In genomic region chr18:79962835-79963657, GRCh38 we compare ENCODE assay signal across 8 cellular contexts. TPM values are rescaled to one million over a fixed set of nuclear protein-coding genes. Genes with fewer than 3 reads are reported as not detected.
A peak's percentile ranks its signal among the peaks of the same experiment; 100 is the strongest.
DNase-seq lines count a peak whose midpoint lies in the region; ATAC-seq and TF ChIP-seq lines count a peak whose summit lies in the region.

No MANE protein-coding gene starts in this region.

- ATAC-seq in GM18858 (IDR thresholded peaks at IDR 0.05; ENCODE audit: unreplicated experiment) (peak; percentile 65), HG02973 (IDR thresholded peaks at IDR 0.05; ENCODE audit: unreplicated experiment) (peak; percentile 37)

- no peak for TF ChIP-seq EP300 in sigmoid colon (IDR thresholded peaks at IDR 0.05)

- H3K27me3 ChIP-seq in sigmoid colon (peaks cover 0 to 39% (median 3%) of the 10 kb centered on the region in 3 donors), MM.1S (replicated peaks; ENCODE audit: insufficient read depth, low read length) (peaks cover 6% of the 10 kb centered on the region; the same call in 1 of the 2 replicates)

- H3K9me3 ChIP-seq in sigmoid colon: no peaks in the 10 kb centered on the region
- no peaks in the 10 kb centered on the region for H3K9me3 ChIP-seq in MM.1S (replicated peaks; ENCODE audit: insufficient read depth, low read length)

- H3K79me2 ChIP-seq in MM.1S (ENCODE audit: low read length): no peaks in the 10 kb centered on the region

- H3K9ac ChIP-seq in MM.1S (ENCODE audit: low read length): no peak overlapping the region

- no peak overlapping the region for H2AFZ ChIP-seq in MM.1S (ENCODE audit: low read length)

- TF ChIP-seq CTCF in sigmoid colon (IDR thresholded peaks at IDR 0.05) (no peak), MM.1S (IDR thresholded peaks at IDR 0.05; ENCODE audit: low read length) (no peak)

- H3K27ac ChIP-seq in sigmoid colon (no peak overlapping the region), MM.1S (ENCODE audit: low read length) (no peak overlapping the region)

- H3K4me1 ChIP-seq in sigmoid colon (peaks cover 0 to 19% (median 11%) of the 10 kb centered on the region in 4 donors), MM.1S (ENCODE audit: low read length) (no peaks in the 10 kb centered on the region)

- H3K4me2 ChIP-seq in MM.1S (ENCODE audit: low read depth, low read length): no peak overlapping the region

- H4K20me1 ChIP-seq in MM.1S (ENCODE audit: insufficient read depth, low read length): no peaks in the 10 kb centered on the region

- no peaks in the 10 kb centered on the region for H3F3A ChIP-seq in MM.1S (ENCODE audit: insufficient read depth, low read length)

- DNase-seq in activated CD8-positive, alpha-beta memory T cell treated with anti-CD3 and anti-CD28 coated beads, Interleukin-2, amount 50 U/mL, for 24 hours (ENCODE audit: extremely low read depth): peak; percentile 26
- DNase-seq in sigmoid colon: peak; percentile 43
- DNase-seq in cerebellar nuclear complex (lab: John Stamatoyannopoulos, UW): no peak
- no peak for DNase-seq in HuH-7 (ENCODE audit: low spot score)
- DNase-seq in MM.1S: no peak
- no peak for DNase-seq in NCI-H146 (lab: John Stamatoyannopoulos, UW)

- intact Hi-C loops in sigmoid colon (cut with DNase I): no loop called here

- WGBS in sigmoid colon, 2 donors: 80 to 82% methylated on average over 30 of the region's 30 CpGs

- TF ChIP-seq POLR2A in sigmoid colon (IDR thresholded peaks at IDR 0.05): no peak

- H3K36me3 ChIP-seq in sigmoid colon (peaks cover 0 to 4% (median 0%) of the 10 kb centered on the region in 4 donors), MM.1S (replicated peaks; ENCODE audit: insufficient read depth, low read length) (no peaks in the 10 kb centered on the region)

- H3K4me3 ChIP-seq in sigmoid colon (no peak overlapping the region), MM.1S (ENCODE audit: low read length) (no peak overlapping the region)

- H3K9me2 ChIP-seq in MM.1S (replicated peaks; ENCODE audit: insufficient read depth, low read length): no peaks in the 10 kb centered on the region

RNA-seq across cellular contexts. Expression of gene HSBP1L1, which starts 1.4 kb away (rescaled TPM):
- total RNA-seq in sigmoid colon: 10 to 100 TPM; 15.8 to 21.0 (median 19.3) TPM
- polyA plus RNA-seq in sigmoid colon: 10 to 100 TPM; 37.9 to 86.5 (median 51.1) TPM

RNA-seq across cellular contexts. Expression of gene SLC66A2, which starts 11.6 kb away (rescaled TPM):
- 10 to 100 TPM; 27.3 to 33.2 (median 32.0) TPM for total RNA-seq in sigmoid colon
- 10 to 100 TPM; 36.0 to 59.4 (median 49.2) TPM for polyA plus RNA-seq in sigmoid colon

RNA-seq across cellular contexts. Expression of gene TXNL4A, which starts 25.3 kb away (rescaled TPM):
- 10 to 100 TPM; 16.9 to 32.9 (median 27.1) TPM for total RNA-seq in sigmoid colon
- polyA plus RNA-seq in sigmoid colon: 10 to 100 TPM; 72.9 to 85.3 (median 85.3) TPM

Comparison
In these comparisons a context has a peak if more than half of its experiments do, and no peak if none do; other contexts are left out.
1. DNase-seq: peak in activated CD8-positive, alpha-beta memory T cell treated with anti-CD3 and anti-CD28 coated beads, Interleukin-2, amount 50 U/mL, for 24 hours (single experiment) and sigmoid colon (single experiment); none in cerebellar nuclear complex (0 of 2), HuH-7 (single experiment), MM.1S (single experiment) and NCI-H146 (single experiment).